Comparison of ENCODE assay signal across 10 cellular contexts in genomic region chr10:79458483-79458882, GRCh38. TPM values are rescaled to one million over a fixed set of nuclear protein-coding genes. Genes with fewer than 3 reads are reported as not detected.
"Had no signal": no experiment of that assay in that cellular context is flagged by ENCODE, and none has a peak within 500 bp of the region (broad histone marks: within the 10 kb centered on the region; RNA-seq: fewer than 3 reads in every experiment).

No MANE protein-coding gene starts in this region.

- H3K4me3 Mint-ChIP-seq: GM23338, IgD-negative memory B cell had no signal

- H2AFZ ChIP-seq: GM23338 had no signal

- H3K9me3 Mint-ChIP-seq: IgD-negative memory B cell had no signal

- DNase-seq: Karpas-422 had no signal

- H3K4me1 ChIP-seq: HAP-1 had no signal

- H3K9ac ChIP-seq: KMS-11 had no signal

- H3K4me2 ChIP-seq: GM23338, KMS-11 had no signal

- H3K9me3 ChIP-seq: HAP-1 had no signal

- FAIRE-seq: H1, H54, HTR-8/SVneo had no signal

- H3K36me3 Mint-ChIP-seq: IgD-negative memory B cell had no signal

- ATAC-seq: GM23338, HCT116 had no signal

- H3K4me1 Mint-ChIP-seq: GM23338, IgD-negative memory B cell had no signal

- H3K36me3 ChIP-seq: HAP-1 had no signal

- H3K27ac ChIP-seq: KMS-11 had no signal

- H3K27ac Mint-ChIP-seq: GM23338, IgD-negative memory B cell had no signal

- H3K4me3 ChIP-seq: GM23338, HAP-1 had no signal

RNA-seq across cellular contexts. Expression of gene ZCCHC24, which starts 13.1 kb away (rescaled TPM):
- total RNA-seq: HT-29 had no signal
